ENCODE assay signal across 27 cellular contexts in the genomic region with DNA sequence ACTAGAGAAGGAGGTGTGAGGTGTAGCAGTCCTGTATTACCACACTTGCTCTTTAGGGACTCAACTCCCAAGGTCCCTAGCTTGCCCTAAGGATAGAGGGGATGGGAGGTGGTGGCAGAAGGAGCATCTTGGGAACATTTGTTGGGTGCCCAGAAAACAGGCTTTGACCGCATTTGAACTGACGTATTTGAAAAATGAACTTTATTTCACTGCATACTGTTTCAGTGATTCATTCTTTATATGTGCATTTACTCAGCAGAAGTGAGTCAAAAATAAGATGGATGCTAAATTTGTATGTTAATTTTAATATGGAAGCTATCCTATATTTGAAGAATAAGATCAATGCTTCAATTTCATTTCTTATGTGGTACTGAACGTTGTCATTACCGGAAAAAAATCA. TPM values are rescaled to one million over a fixed set of nuclear protein-coding genes. Genes with fewer than 3 reads are reported as not detected.
"Had no signal": no experiment of that assay in that cellular context is flagged by ENCODE, and none has a peak within 500 bp of the region (broad histone marks: within the 10 kb centered on the region; RNA-seq: fewer than 3 reads in every experiment).

No MANE protein-coding gene starts in this region.

- H3K27ac ChIP-seq: body of pancreas, hepatocyte, left lung, neutrophil, pancreas, right atrium auricular region, skin epidermis, vagina had no signal

- DNase-seq: activated CD4-positive, alpha-beta memory T cell treated with anti-CD3 and anti-CD28 coated beads for 36 hours; activated CD4-positive, alpha-beta T cell treated with anti-CD3 and anti-CD28 coated beads for 48 hours; activated naive CD4-positive, alpha-beta T cell treated with anti-CD3 and anti-CD28 coated beads for 36 hours; activated naive CD8-positive, alpha-beta T cell treated with anti-CD3 and anti-CD28 coated beads, Interleukin-2, amount 10 ng/mL, durations not matched to agents 7 days and 5 days; activated T-cell treated with anti-CD3 and anti-CD28 coated beads, Interleukin-2, amount 50 U/mL, for 48 hours; amniotic stem cell; body of pancreas; effector CD4-positive, alpha-beta T cell; glutamatergic neuron; left lung; pancreas; psoas muscle; stimulated activated CD4-positive, alpha-beta T cell treated with anti-CD3 and anti-CD28 coated beads, Interleukin-1b, Interleukin-23, amount 100 ng/mL, for 48 hours; stimulated activated naive CD8-positive, alpha-beta T cell treated with anti-CD3 and anti-CD28 coated beads, Interleukin-15, amount 100 ng/mL, for 72 hours had no signal

- H3K27ac Mint-ChIP-seq: activated CD4-positive, alpha-beta memory T cell treated with anti-CD3 and anti-CD28 coated beads for 36 hours; activated naive CD4-positive, alpha-beta T cell treated with anti-CD3 and anti-CD28 coated beads for 36 hours; activated naive CD8-positive, alpha-beta T cell treated with anti-CD3 and anti-CD28 coated beads, Interleukin-2, amount 10 ng/mL, durations not matched to agents 7 days and 5 days; dendritic cell treated with granulocyte-macrophage colony-stimulating factor and Interleukin-4, amounts not matched to agents 40 ng/mL and 50 ng/mL, for 4 days; mesothelial cell of epicardium; nephron; stimulated activated effector memory CD8-positive, alpha-beta T cell treated with anti-CD3 and anti-CD28 coated beads, Interleukin-12 subunit alpha, Interleukin-12 subunit beta, amount 100 ng/mL, for 72 hours; stimulated activated naive CD8-positive, alpha-beta T cell treated with anti-CD3 and anti-CD28 coated beads, Interleukin-15, amount 100 ng/mL, for 72 hours had no signal

- H3K4me3 ChIP-seq: body of pancreas, hepatocyte, left lung, lung, pancreas, psoas muscle, right atrium auricular region, skin epidermis, vagina had no signal

- H3K36me3 Mint-ChIP-seq: activated CD4-positive, alpha-beta memory T cell treated with anti-CD3 and anti-CD28 coated beads for 36 hours; activated naive CD8-positive, alpha-beta T cell treated with anti-CD3 and anti-CD28 coated beads, Interleukin-2, amount 10 ng/mL, durations not matched to agents 7 days and 5 days; mesothelial cell of epicardium; stimulated activated effector memory CD8-positive, alpha-beta T cell treated with anti-CD3 and anti-CD28 coated beads, Interleukin-12 subunit alpha, Interleukin-12 subunit beta, amount 100 ng/mL, for 72 hours had no signal

- H3K4me2 ChIP-seq: hepatocyte had no signal

- H3K36me3 ChIP-seq: left lung, neutrophil, pancreas, right atrium auricular region, vagina had no signal

- H3K4me3 Mint-ChIP-seq: activated CD4-positive, alpha-beta memory T cell treated with anti-CD3 and anti-CD28 coated beads for 36 hours; activated naive CD4-positive, alpha-beta T cell treated with anti-CD3 and anti-CD28 coated beads for 36 hours; activated naive CD8-positive, alpha-beta T cell treated with anti-CD3 and anti-CD28 coated beads, Interleukin-2, amount 10 ng/mL, durations not matched to agents 7 days and 5 days; dendritic cell treated with granulocyte-macrophage colony-stimulating factor and Interleukin-4, amounts not matched to agents 40 ng/mL and 50 ng/mL, for 4 days; mesothelial cell of epicardium; nephron; stimulated activated effector memory CD8-positive, alpha-beta T cell treated with anti-CD3 and anti-CD28 coated beads, Interleukin-12 subunit alpha, Interleukin-12 subunit beta, amount 100 ng/mL, for 72 hours; stimulated activated naive CD8-positive, alpha-beta T cell treated with anti-CD3 and anti-CD28 coated beads, Interleukin-15, amount 100 ng/mL, for 72 hours had no signal

- ATAC-seq: body of pancreas; pancreas; stimulated activated effector memory CD8-positive, alpha-beta T cell treated with anti-CD3 and anti-CD28 coated beads, Interleukin-12 subunit alpha, Interleukin-12 subunit beta, amount 100 ng/mL, for 72 hours had no signal

- H3K9me3 ChIP-seq: body of pancreas, neutrophil, pancreas, psoas muscle, right atrium auricular region, vagina had no signal

- H3K79me2 ChIP-seq: hepatocyte had no signal

- H3K4me1 ChIP-seq: body of pancreas, left lung, pancreas, psoas muscle, right atrium auricular region, vagina had no signal

- H3K9me3 Mint-ChIP-seq: activated CD4-positive, alpha-beta memory T cell treated with anti-CD3 and anti-CD28 coated beads for 36 hours; activated naive CD8-positive, alpha-beta T cell treated with anti-CD3 and anti-CD28 coated beads, Interleukin-2, amount 10 ng/mL, durations not matched to agents 7 days and 5 days; dendritic cell treated with granulocyte-macrophage colony-stimulating factor and Interleukin-4, amounts not matched to agents 40 ng/mL and 50 ng/mL, for 4 days; mesothelial cell of epicardium; nephron; stimulated activated effector memory CD8-positive, alpha-beta T cell treated with anti-CD3 and anti-CD28 coated beads, Interleukin-12 subunit alpha, Interleukin-12 subunit beta, amount 100 ng/mL, for 72 hours; stimulated activated naive CD8-positive, alpha-beta T cell treated with anti-CD3 and anti-CD28 coated beads, Interleukin-15, amount 100 ng/mL, for 72 hours had no signal

- H3K27me3 ChIP-seq: body of pancreas, right atrium auricular region, vagina had no signal

- H2AFZ ChIP-seq: hepatocyte had no signal

- H3K4me1 Mint-ChIP-seq: mesothelial cell of epicardium; stimulated activated effector memory CD8-positive, alpha-beta T cell treated with anti-CD3 and anti-CD28 coated beads, Interleukin-12 subunit alpha, Interleukin-12 subunit beta, amount 100 ng/mL, for 72 hours had no signal

RNA-seq across cellular contexts. Expression of a gene that starts 18.7 kb away (rescaled TPM):
- total RNA-seq: activated CD4-positive, alpha-beta memory T cell treated with anti-CD3 and anti-CD28 coated beads for 36 hours; activated naive CD4-positive, alpha-beta T cell treated with anti-CD3 and anti-CD28 coated beads for 36 hours; activated naive CD8-positive, alpha-beta T cell treated with anti-CD3 and anti-CD28 coated beads, Interleukin-2, amount 10 ng/mL, durations not matched to agents 7 days and 5 days; body of pancreas; frontal cortex; hepatocyte; left lung; lung; pancreas; right atrium auricular region; T-helper 2 cell treated with Interferon-gamma antibody and Interleukin-4, amounts not matched to agents 100 ng/mL and 5 ng/mL, for 36 hours; temporal lobe; vagina had no signal
- polyA plus RNA-seq: pancreas had no signal

RNA-seq across cellular contexts. Expression of a gene that starts 55.0 kb away (rescaled TPM):
- total RNA-seq: activated naive CD4-positive, alpha-beta T cell treated with anti-CD3 and anti-CD28 coated beads for 36 hours; activated naive CD8-positive, alpha-beta T cell treated with anti-CD3 and anti-CD28 coated beads, Interleukin-2, amount 10 ng/mL, durations not matched to agents 7 days and 5 days; frontal cortex; hepatocyte; right atrium auricular region; temporal lobe had no signal
- polyA plus RNA-seq: hepatocyte had no signal
